Comparison of ENCODE assay signal across 18 cellular contexts in genomic region chr9:134059188-134059641, GRCh38. TPM values are rescaled to one million over a fixed set of nuclear protein-coding genes. Genes with fewer than 3 reads are reported as not detected.
DNase-seq lines count a peak whose midpoint lies in the region; ATAC-seq and TF ChIP-seq lines count a peak whose summit lies in the region.
"Had no signal": no experiment of that assay in that cellular context is flagged by ENCODE, and none has a peak within 500 bp of the region (broad histone marks: within the 10 kb centered on the region; RNA-seq: fewer than 3 reads in every experiment).

No MANE protein-coding gene starts in this region.

- no peaks in the 10 kb centered on the region for H3K27me3 ChIP-seq in upper lobe of right lung

- no peak overlapping the region for H3K4me3 ChIP-seq in upper lobe of right lung
- H3K4me3 ChIP-seq: left ventricle myocardium inferior had no signal

- intact Hi-C loops in upper lobe of right lung (cut with DNase I) = no loop called here

- H3K4me1 Mint-ChIP-seq in brain (peaks cover 80% of the 10 kb centered on the region), nephron progenitor cell (peaks cover 70% of the 10 kb centered on the region)

- TF ChIP-seq CTCF in brain (conservative IDR thresholded peaks at IDR 0.05) (no peak), nephron progenitor cell (IDR thresholded peaks at IDR 0.05) (no peak), upper lobe of right lung (IDR thresholded peaks at IDR 0.05) (no peak)

- H3K27me3 Mint-ChIP-seq in brain (no peaks in the 10 kb centered on the region), nephron progenitor cell (ENCODE audit: low read depth, poor library complexity) (peaks cover 6% of the 10 kb centered on the region)
- H3K27me3 Mint-ChIP-seq: activated naive CD8-positive, alpha-beta T cell; CD8-positive, alpha-beta memory T cell; central memory CD8-positive, alpha-beta T cell had no signal

- H3K36me3 Mint-ChIP-seq in brain (no peaks in the 10 kb centered on the region), nephron progenitor cell (ENCODE audit: low read depth) (peaks cover 4% of the 10 kb centered on the region)
- H3K36me3 Mint-ChIP-seq: activated naive CD8-positive, alpha-beta T cell had no signal

- no peaks in the 10 kb centered on the region for H3K36me3 ChIP-seq in upper lobe of right lung
- H3K36me3 ChIP-seq: left ventricle myocardium inferior had no signal

- ATAC-seq in upper lobe of right lung (no peak), HG02588 (IDR thresholded peaks at IDR 0.05; ENCODE audit: unreplicated experiment) (no peak), GM21619 (IDR thresholded peaks at IDR 0.05; ENCODE audit: unreplicated experiment) (no peak)

- no peaks in the 10 kb centered on the region for H3K9me3 Mint-ChIP-seq in brain
- H3K9me3 Mint-ChIP-seq in nephron progenitor cell = no peaks in the 10 kb centered on the region
- H3K9me3 Mint-ChIP-seq: CD8-positive, alpha-beta memory T cell; central memory CD8-positive, alpha-beta T cell; T-helper 1 cell treated with Interleukin-12 subunit alpha and Interleukin-12 subunit beta and Interleukin-4 antibody, amounts not matched to agents 30 μg/mL and 1 μg/mL, for 36 hours had no signal

- DNase-seq in activated T-cell treated with anti-CD3 and anti-CD28 coated beads, Interleukin-2, amount 50 U/mL, for 1 hour = peak; percentile 12
- DNase-seq in activated T-cell treated with anti-CD3 and anti-CD28 coated beads for 4 hours (no peak), nephron progenitor cell (no peak), upper lobe of right lung (peak; percentile 50), superior temporal gyrus (ENCODE audit: extremely low spot score) (no peak)
- DNase-seq: activated CD8-positive, alpha-beta memory T cell treated with anti-CD3 and anti-CD28 coated beads, Interleukin-2, amount 50 U/mL, for 48 hours; NCI-H1105; NCI-H2171; NCI-H82; retina had no signal

- H3K27ac Mint-ChIP-seq in brain = peak overlapping the region in 4 of 5 experiments; percentile 30 to 81 (median 74)
- H3K27ac Mint-ChIP-seq in nephron progenitor cell = peak overlapping the region; percentile 94
- H3K27ac Mint-ChIP-seq: activated naive CD8-positive, alpha-beta T cell; T-helper 1 cell treated with Interleukin-12 subunit alpha and Interleukin-12 subunit beta and Interleukin-4 antibody, amounts not matched to agents 30 μg/mL and 1 μg/mL, for 36 hours had no signal

- H3K27ac ChIP-seq in upper lobe of right lung = no peak overlapping the region
- H3K27ac ChIP-seq: left ventricle myocardium inferior had no signal

- H3K9me3 ChIP-seq in upper lobe of right lung = no peaks in the 10 kb centered on the region
- H3K9me3 ChIP-seq: left ventricle myocardium inferior had no signal

- H3K4me1 ChIP-seq in upper lobe of right lung = peaks cover 77% of the 10 kb centered on the region

- peak overlapping the region in 1 of 5 experiments; percentile 34 for H3K4me3 Mint-ChIP-seq in brain
- no peak overlapping the region for H3K4me3 Mint-ChIP-seq in nephron progenitor cell
- H3K4me3 Mint-ChIP-seq: activated naive CD8-positive, alpha-beta T cell; T-helper 1 cell treated with Interleukin-12 subunit alpha and Interleukin-12 subunit beta and Interleukin-4 antibody, amounts not matched to agents 30 μg/mL and 1 μg/mL, for 36 hours had no signal

RNA-seq across cellular contexts. Expression of gene BRD3, which starts 8.6 kb away (rescaled TPM):
- polyA plus RNA-seq in brain (ENCODE audit: insufficient read depth, low read depth, low replicate concordance) = 84.9 TPM
- total RNA-seq in upper lobe of right lung = 38.4 TPM

RNA-seq across cellular contexts. Expression of gene BRD3OS, which starts 33.9 kb away (rescaled TPM):
- polyA plus RNA-seq in brain (ENCODE audit: insufficient read depth, low read depth, low replicate concordance) = 49.4 TPM
- 10.7 TPM for total RNA-seq in upper lobe of right lung

Comparison
In these comparisons a context has a peak if more than half of its experiments do, and no peak if none do; other contexts are left out.
1. DNase-seq: peak in activated T-cell treated with anti-CD3 and anti-CD28 coated beads, Interleukin-2, amount 50 U/mL, for 1 hour (single experiment) and upper lobe of right lung (single experiment); none in activated T-cell treated with anti-CD3 and anti-CD28 coated beads for 4 hours (single experiment), nephron progenitor cell (single experiment) and superior temporal gyrus (single experiment).